11 cellular contexts compared by ENCODE assay signal in the genomic region with DNA sequence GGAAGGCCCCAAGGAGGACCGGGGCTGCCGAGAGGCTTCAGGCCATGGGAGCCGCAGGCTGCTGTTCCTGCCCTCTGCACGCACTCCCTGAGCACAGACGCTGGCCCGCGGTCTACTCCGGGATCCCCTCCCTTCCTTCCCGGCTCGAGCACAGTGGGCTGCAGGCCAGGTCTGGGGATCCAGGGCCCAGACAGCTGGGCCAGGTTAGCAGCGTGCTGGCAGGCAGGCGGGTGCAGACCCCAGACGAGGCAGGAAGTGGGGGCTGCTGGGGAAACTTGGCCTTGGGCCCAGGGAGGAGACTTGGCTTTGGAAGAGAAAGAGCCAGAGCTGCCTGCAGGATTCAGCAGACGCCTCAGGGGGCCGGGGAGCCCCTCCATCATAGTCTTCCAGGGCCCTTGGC. TPM values are rescaled to one million over a fixed set of nuclear protein-coding genes. Genes with fewer than 3 reads are reported as not detected.
DNase-seq lines count a peak whose midpoint lies in the region; ATAC-seq and TF ChIP-seq lines count a peak whose summit lies in the region.
"Had no signal": no experiment of that assay in that cellular context is flagged by ENCODE, and none has a peak within 500 bp of the region (broad histone marks: within the 10 kb centered on the region; RNA-seq: fewer than 3 reads in every experiment).

No MANE protein-coding gene starts in this region.

- H2AFZ ChIP-seq in hepatocyte = no peak overlapping the region

- no peak for TF ChIP-seq POLR2A in adrenal gland (IDR thresholded peaks at IDR 0.05)

- DNase-seq in HT1080 (ENCODE audit: low read depth) = peak; percentile 28
- peak in 4 of 7 donors; percentile 27 to 59 (median 36) for DNase-seq in adrenal gland
- DNase-seq in hepatocyte (ENCODE audit: low spot score) = peak; percentile 89
- no peak for DNase-seq in SIG-M5 (lab: John Stamatoyannopoulos, UW)
- DNase-seq in naive thymus-derived CD4-positive, alpha-beta T cell = no peak
- DNase-seq: activated CD4-positive, CD25-positive, alpha-beta regulatory T cell treated with anti-CD3 and anti-CD28 coated beads, Interleukin-2, amount 50 U/mL, for 72 hours; NCI-H748 treated with DMSO at 0.1 percent for 48 hours; stimulated activated naive CD8-positive, alpha-beta T cell treated with anti-CD3 and anti-CD28 coated beads, Interleukin-15, amount 100 ng/mL, for 72 hours had no signal

- H4K20me1 ChIP-seq in hepatocyte (ENCODE audit: insufficient read depth, poor library complexity, severe bottlenecking) = no peaks in the 10 kb centered on the region

- H3K4me1 Mint-ChIP-seq in naive thymus-derived CD4-positive, alpha-beta T cell = peaks cover 0 to 4% (median 0%) of the 10 kb centered on the region in 7 donors
- H3K4me1 Mint-ChIP-seq: stimulated activated naive CD8-positive, alpha-beta T cell treated with anti-CD3 and anti-CD28 coated beads, Interleukin-15, amount 100 ng/mL, for 72 hours had no signal

- H3K9me3 ChIP-seq in adrenal gland (replicated peaks in 1 of 3) (no peaks in the 10 kb centered on the region), hepatocyte (ENCODE audit: low read depth) (no peaks in the 10 kb centered on the region), subcutaneous abdominal adipose tissue (ENCODE audit: control insufficient read depth in 5 of 5, low read length in 5 of 5) (no peaks in the 10 kb centered on the region)
- H3K9me3 ChIP-seq in naive thymus-derived CD4-positive, alpha-beta T cell (ENCODE audit: control insufficient read depth in 2 of 3, low read length in 3 of 3) = no peaks in the 10 kb centered on the region

- H3K27me3 ChIP-seq in adrenal gland (no peaks in the 10 kb centered on the region), hepatocyte (no peaks in the 10 kb centered on the region), subcutaneous abdominal adipose tissue (ENCODE audit: control insufficient read depth in 5 of 5, insufficient read depth in 4 of 5, low read length in 5 of 5) (peaks cover 5 to 30% (median 15%) of the 10 kb centered on the region in 5 donors)
- no peaks in the 10 kb centered on the region for H3K27me3 ChIP-seq in naive thymus-derived CD4-positive, alpha-beta T cell (ENCODE audit: control insufficient read depth in 2 of 2, insufficient read depth in 2 of 2, low read length in 2 of 2)

- no peaks in the 10 kb centered on the region for H3K9me2 ChIP-seq in hepatocyte (replicated peaks; ENCODE audit: insufficient read depth)

- TF ChIP-seq CTCF in adrenal gland (IDR thresholded peaks at IDR 0.05) (no peak), hepatocyte (IDR thresholded peaks at IDR 0.05; ENCODE audit: poor library complexity) (no peak)

- no peak for ATAC-seq in naive thymus-derived CD4-positive, alpha-beta T cell
- ATAC-seq in HG02852 (IDR thresholded peaks at IDR 0.05; ENCODE audit: unreplicated experiment) (no peak), GM19351 (IDR thresholded peaks at IDR 0.05; ENCODE audit: unreplicated experiment) (no peak)
- ATAC-seq: stimulated activated naive CD8-positive, alpha-beta T cell treated with anti-CD3 and anti-CD28 coated beads, Interleukin-15, amount 100 ng/mL, for 72 hours had no signal

- no peaks in the 10 kb centered on the region for H3K36me3 Mint-ChIP-seq in naive thymus-derived CD4-positive, alpha-beta T cell

- H3K4me3 Mint-ChIP-seq in naive thymus-derived CD4-positive, alpha-beta T cell = no peak overlapping the region
- H3K4me3 Mint-ChIP-seq: stimulated activated naive CD8-positive, alpha-beta T cell treated with anti-CD3 and anti-CD28 coated beads, Interleukin-15, amount 100 ng/mL, for 72 hours had no signal

- peaks cover 0 to 2% (median 0%) of the 10 kb centered on the region in 11 donors for H3K9me3 Mint-ChIP-seq in naive thymus-derived CD4-positive, alpha-beta T cell
- H3K9me3 Mint-ChIP-seq: stimulated activated naive CD8-positive, alpha-beta T cell treated with anti-CD3 and anti-CD28 coated beads, Interleukin-15, amount 100 ng/mL, for 72 hours had no signal

- no peak overlapping the region for H3K27ac Mint-ChIP-seq in naive thymus-derived CD4-positive, alpha-beta T cell

- whole genome bisulfite sequencing in adrenal gland, 4 donors = 18 to 40% (median 31%) methylated on average over 2 to 15 of the region's 15 CpGs
- WGBS in hepatocyte (ENCODE audit: low lambda C conversion rate, missing lambda C conversion rate) = 41% methylated on average over 14 of the region's 15 CpGs

- intact Hi-C loops in adrenal gland (cut with DNase I) = no loop called here
- intact Hi-C loops in naive thymus-derived CD4-positive, alpha-beta T cell (cut with micrococcal nuclease) = no loop called here

- peak overlapping the region; percentile 53 for H3K4me2 ChIP-seq in hepatocyte

- H3K4me1 ChIP-seq in adrenal gland (replicated peaks in 1 of 2) (peaks cover 0 to 8% of the 10 kb centered on the region in 2 donors), hepatocyte (ENCODE audit: insufficient read depth) (peaks cover 29% of the 10 kb centered on the region), subcutaneous abdominal adipose tissue (ENCODE audit: control insufficient read depth in 5 of 5, insufficient read depth in 5 of 5, low read length in 5 of 5) (peaks cover 5 to 31% (median 23%) of the 10 kb centered on the region in 5 donors)
- no peaks in the 10 kb centered on the region for H3K4me1 ChIP-seq in naive thymus-derived CD4-positive, alpha-beta T cell (ENCODE audit: control insufficient read depth in 2 of 2, insufficient read depth in 2 of 2, low read length in 2 of 2)

- CTCF ChIA-PET in naive thymus-derived CD4-positive, alpha-beta T cell (lab: Charles Lee) = no interaction called here

- H3K9ac ChIP-seq in subcutaneous abdominal adipose tissue (ENCODE audit: low read length in 5 of 5) = peak overlapping the region in 2 of 5 donors; percentile 18 to 29

- H3K4me3 ChIP-seq in adrenal gland (no peak overlapping the region), hepatocyte (no peak overlapping the region), subcutaneous abdominal adipose tissue (ENCODE audit: low read depth in 1 of 5, low read length in 5 of 5) (peak overlapping the region in 3 of 5 donors; percentile 3 to 45 (median 5))
- H3K4me3 ChIP-seq in naive thymus-derived CD4-positive, alpha-beta T cell (ENCODE audit: low read length) = no peak overlapping the region

- H3K36me3 ChIP-seq in adrenal gland (replicated peaks in 1 of 2) (no peaks in the 10 kb centered on the region), hepatocyte (replicated peaks; ENCODE audit: insufficient read depth, low read depth) (no peaks in the 10 kb centered on the region), subcutaneous abdominal adipose tissue (ENCODE audit: control insufficient read depth in 5 of 5, insufficient read depth in 5 of 5, low read length in 5 of 5) (no peaks in the 10 kb centered on the region)
- H3K36me3 ChIP-seq in naive thymus-derived CD4-positive, alpha-beta T cell (ENCODE audit: control insufficient read depth in 2 of 3, insufficient read depth in 3 of 3, low read length in 3 of 3) = no peaks in the 10 kb centered on the region

- POLR2A ChIA-PET in naive thymus-derived CD4-positive, alpha-beta T cell (lab: Charles Lee) = no interaction called here

- H3K27ac ChIP-seq in adrenal gland = no peak overlapping the region
- peak overlapping the region; percentile 85 for H3K27ac ChIP-seq in hepatocyte
- H3K27ac ChIP-seq in subcutaneous abdominal adipose tissue (ENCODE audit: low read depth, low read length) = no peak overlapping the region
- H3K27ac ChIP-seq in naive thymus-derived CD4-positive, alpha-beta T cell (ENCODE audit: low read depth, low read length) = no peak overlapping the region

- peaks cover 0 to 31% (median 22%) of the 10 kb centered on the region in 5 donors for H3K27me3 Mint-ChIP-seq in naive thymus-derived CD4-positive, alpha-beta T cell

- no peaks in the 10 kb centered on the region for H3K79me2 ChIP-seq in hepatocyte

RNA-seq across cellular contexts. Expression of a gene that starts 30.2 kb away (rescaled TPM):
- total RNA-seq in HT1080 (2014; rRNA removed; shearing (Covaris generic)) = 6.4 and 9.1 TPM in 2 replicates
- polyA plus RNA-seq in HT1080 (2015; cell fraction: cytosol; rRNA removed) = 2.0 and 2.4 TPM in 2 replicates
- polyA plus RNA-seq in HT1080 (2015; cell fraction: nucleus; rRNA removed) = 19.5 and 22.3 TPM in 2 replicates
- total RNA-seq in adrenal gland = 100 to 1,000 TPM; 195 to 422 (median 262) TPM
- 100 to 1,000 TPM; 164 to 448 (median 414) TPM for polyA plus RNA-seq in adrenal gland
- total RNA-seq in hepatocyte = 12.6 and 18.1 TPM in 2 replicates
- 16.9 and 19.2 TPM in 2 replicates for polyA plus RNA-seq in hepatocyte
- 10 to 100 TPM in 1 of 5 experiments, 1 to 10 TPM in 2, under 1 TPM in 1, not detected in 1; 0.68 to 22.4 (median 1.3) TPM for total RNA-seq in naive thymus-derived CD4-positive, alpha-beta T cell
- polyA plus RNA-seq in naive thymus-derived CD4-positive, alpha-beta T cell = not detected

RNA-seq across cellular contexts. Expression of a gene that starts 44.0 kb away (rescaled TPM):
- total RNA-seq in HT1080 (2014; rRNA removed; shearing (Covaris generic)) = 0.03 and 0.40 TPM in 2 replicates
- polyA plus RNA-seq in HT1080 (2015; cell fraction: cytosol; rRNA removed) = 0.01 and 0.05 TPM in 2 replicates
- polyA plus RNA-seq in HT1080 (2015; cell fraction: nucleus; rRNA removed) = 0.06 and 0.07 TPM in 2 replicates
- under 1 TPM in 7 of 8 donors, not detected in 1; 0.06 to 0.72 (median 0.14) TPM for total RNA-seq in adrenal gland
- polyA plus RNA-seq in adrenal gland = under 1 TPM; 0.05 to 0.24 (median 0.07) TPM
- total RNA-seq in hepatocyte = 2.9 and 4.8 TPM in 2 replicates
- 3.5 and 4.8 TPM in 2 replicates for polyA plus RNA-seq in hepatocyte
- total RNA-seq in naive thymus-derived CD4-positive, alpha-beta T cell = not detected
- polyA plus RNA-seq in naive thymus-derived CD4-positive, alpha-beta T cell = not detected

RNA-seq across cellular contexts. Expression of a gene that starts 57.5 kb away (rescaled TPM):
- total RNA-seq in HT1080 (2014; rRNA removed; shearing (Covaris generic)) = 51.3 and 51.6 TPM in 2 replicates
- 40.3 and 41.0 TPM in 2 replicates for polyA plus RNA-seq in HT1080 (2015; cell fraction: cytosol; rRNA removed)
- 412 and 422 TPM in 2 replicates for polyA plus RNA-seq in HT1080 (2015; cell fraction: nucleus; rRNA removed)
- total RNA-seq in adrenal gland (100 to 1,000 TPM in 7 of 8 donors, 10 to 100 TPM in 1; 78.9 to 205 (median 169) TPM), hepatocyte (91.0 and 97.5 TPM in 2 replicates)
- polyA plus RNA-seq in adrenal gland (100 to 1,000 TPM in 2 of 3 donors, 10 to 100 TPM in 1; 12.7 to 246 (median 150) TPM), hepatocyte (108 and 114 TPM in 2 replicates)
- total RNA-seq in naive thymus-derived CD4-positive, alpha-beta T cell = 10 to 100 TPM; 14.3 to 19.4 (median 16.4) TPM
- 1 to 10 TPM; 3.7 to 5.6 TPM for polyA plus RNA-seq in naive thymus-derived CD4-positive, alpha-beta T cell

Comparison
In these comparisons a context has a peak if more than half of its experiments do, and no peak if none do; other contexts are left out.
1. DNase-seq: peak in HT1080 (single experiment), adrenal gland (4 of 7) and hepatocyte (single experiment); none in SIG-M5 (single experiment) and naive thymus-derived CD4-positive, alpha-beta T cell (0 of 9).
2. H3K4me3 ChIP-seq: peak in subcutaneous abdominal adipose tissue (3 of 5); none in adrenal gland (0 of 4), hepatocyte (single experiment) and naive thymus-derived CD4-positive, alpha-beta T cell (single experiment).
3. RNA of a gene that starts 30.2 kb away (total RNA-seq): 195 to 422 TPM in adrenal gland; 12.6 to 18.1 TPM in hepatocyte, 6.4 to 9.1 TPM in HT1080 and 0.68 to 22.4 TPM in naive thymus-derived CD4-positive, alpha-beta T cell; every median in the first group is over 4 times any median in the second.